Comparison of ENCODE assay signal across 1 cellular context in the genomic region with DNA sequence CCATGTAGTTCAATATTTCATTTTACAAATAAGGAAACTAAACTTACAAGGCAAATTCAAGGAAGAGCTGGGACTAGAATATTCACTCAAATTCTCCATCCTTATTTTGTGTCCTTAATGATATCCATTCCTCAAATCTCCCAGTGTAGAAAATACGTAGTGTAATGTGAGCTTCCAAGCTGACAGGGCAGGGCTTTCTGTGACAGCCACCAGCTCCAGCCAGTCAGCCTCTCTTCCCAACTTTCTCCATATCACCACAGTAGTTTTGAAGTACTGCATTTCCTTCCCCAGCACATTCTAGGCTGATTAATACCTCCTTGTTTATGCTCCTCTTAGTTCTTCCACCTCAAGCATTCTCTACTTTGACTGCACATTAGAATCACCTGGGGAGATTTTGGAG.
TF ChIP-seq lines count a peak whose summit lies in the region.

No MANE protein-coding gene starts in this region.

TF ChIP-seq in WTC11, 78 proteins besides CTCF, POLR2A, EP300 and RAD21 (continued from another document):
- TF ChIP-seq, protein P1, sequence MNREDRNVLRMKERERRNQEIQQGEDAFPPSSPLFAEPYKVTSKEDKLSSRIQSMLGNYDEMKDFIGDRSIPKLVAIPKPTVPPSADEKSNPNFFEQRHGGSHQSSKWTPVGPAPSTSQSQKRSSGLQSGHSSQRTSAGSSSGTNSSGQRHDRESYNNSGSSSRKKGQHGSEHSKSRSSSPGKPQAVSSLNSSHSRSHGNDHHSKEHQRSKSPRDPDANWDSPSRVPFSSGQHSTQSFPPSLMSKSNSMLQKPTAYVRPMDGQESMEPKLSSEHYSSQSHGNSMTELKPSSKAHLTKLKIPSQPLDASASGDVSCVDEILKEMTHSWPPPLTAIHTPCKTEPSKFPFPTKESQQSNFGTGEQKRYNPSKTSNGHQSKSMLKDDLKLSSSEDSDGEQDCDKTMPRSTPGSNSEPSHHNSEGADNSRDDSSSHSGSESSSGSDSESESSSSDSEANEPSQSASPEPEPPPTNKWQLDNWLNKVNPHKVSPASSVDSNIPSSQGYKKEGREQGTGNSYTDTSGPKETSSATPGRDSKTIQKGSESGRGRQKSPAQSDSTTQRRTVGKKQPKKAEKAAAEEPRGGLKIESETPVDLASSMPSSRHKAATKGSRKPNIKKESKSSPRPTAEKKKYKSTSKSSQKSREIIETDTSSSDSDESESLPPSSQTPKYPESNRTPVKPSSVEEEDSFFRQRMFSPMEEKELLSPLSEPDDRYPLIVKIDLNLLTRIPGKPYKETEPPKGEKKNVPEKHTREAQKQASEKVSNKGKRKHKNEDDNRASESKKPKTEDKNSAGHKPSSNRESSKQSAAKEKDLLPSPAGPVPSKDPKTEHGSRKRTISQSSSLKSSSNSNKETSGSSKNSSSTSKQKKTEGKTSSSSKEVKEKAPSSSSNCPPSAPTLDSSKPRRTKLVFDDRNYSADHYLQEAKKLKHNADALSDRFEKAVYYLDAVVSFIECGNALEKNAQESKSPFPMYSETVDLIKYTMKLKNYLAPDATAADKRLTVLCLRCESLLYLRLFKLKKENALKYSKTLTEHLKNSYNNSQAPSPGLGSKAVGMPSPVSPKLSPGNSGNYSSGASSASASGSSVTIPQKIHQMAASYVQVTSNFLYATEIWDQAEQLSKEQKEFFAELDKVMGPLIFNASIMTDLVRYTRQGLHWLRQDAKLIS (CRISPR knock-in tag; IDR thresholded peaks at IDR 0.05; ENCODE audit: borderline replicate concordance), result no peak
- TF ChIP-seq ESRRA (CRISPR knock-in tag; IDR thresholded peaks at IDR 0.05; ENCODE audit: borderline replicate concordance), result no peak
- no peak for TF ChIP-seq ZNF416 (CRISPR knock-in tag; IDR thresholded peaks at IDR 0.05)
- no peak for TF ChIP-seq TEAD1 (CRISPR knock-in tag; IDR thresholded peaks at IDR 0.05)
- TF ChIP-seq, protein P2, sequence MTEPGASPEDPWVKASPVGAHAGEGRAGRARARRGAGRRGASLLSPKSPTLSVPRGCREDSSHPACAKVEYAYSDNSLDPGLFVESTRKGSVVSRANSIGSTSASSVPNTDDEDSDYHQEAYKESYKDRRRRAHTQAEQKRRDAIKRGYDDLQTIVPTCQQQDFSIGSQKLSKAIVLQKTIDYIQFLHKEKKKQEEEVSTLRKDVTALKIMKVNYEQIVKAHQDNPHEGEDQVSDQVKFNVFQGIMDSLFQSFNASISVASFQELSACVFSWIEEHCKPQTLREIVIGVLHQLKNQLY (CRISPR knock-in tag; IDR thresholded peaks at IDR 0.05), result no peak
- TF ChIP-seq, protein P3, sequence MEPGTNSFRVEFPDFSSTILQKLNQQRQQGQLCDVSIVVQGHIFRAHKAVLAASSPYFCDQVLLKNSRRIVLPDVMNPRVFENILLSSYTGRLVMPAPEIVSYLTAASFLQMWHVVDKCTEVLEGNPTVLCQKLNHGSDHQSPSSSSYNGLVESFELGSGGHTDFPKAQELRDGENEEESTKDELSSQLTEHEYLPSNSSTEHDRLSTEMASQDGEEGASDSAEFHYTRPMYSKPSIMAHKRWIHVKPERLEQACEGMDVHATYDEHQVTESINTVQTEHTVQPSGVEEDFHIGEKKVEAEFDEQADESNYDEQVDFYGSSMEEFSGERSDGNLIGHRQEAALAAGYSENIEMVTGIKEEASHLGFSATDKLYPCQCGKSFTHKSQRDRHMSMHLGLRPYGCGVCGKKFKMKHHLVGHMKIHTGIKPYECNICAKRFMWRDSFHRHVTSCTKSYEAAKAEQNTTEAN (CRISPR knock-in tag; IDR thresholded peaks at IDR 0.05), result no peak
- TF ChIP-seq CREB1 (CRISPR knock-in tag; IDR thresholded peaks at IDR 0.05), result no peak
- no peak for TF ChIP-seq GTF2I (CRISPR knock-in tag; conservative IDR thresholded peaks at IDR 0.05)
- TF ChIP-seq, protein P4, sequence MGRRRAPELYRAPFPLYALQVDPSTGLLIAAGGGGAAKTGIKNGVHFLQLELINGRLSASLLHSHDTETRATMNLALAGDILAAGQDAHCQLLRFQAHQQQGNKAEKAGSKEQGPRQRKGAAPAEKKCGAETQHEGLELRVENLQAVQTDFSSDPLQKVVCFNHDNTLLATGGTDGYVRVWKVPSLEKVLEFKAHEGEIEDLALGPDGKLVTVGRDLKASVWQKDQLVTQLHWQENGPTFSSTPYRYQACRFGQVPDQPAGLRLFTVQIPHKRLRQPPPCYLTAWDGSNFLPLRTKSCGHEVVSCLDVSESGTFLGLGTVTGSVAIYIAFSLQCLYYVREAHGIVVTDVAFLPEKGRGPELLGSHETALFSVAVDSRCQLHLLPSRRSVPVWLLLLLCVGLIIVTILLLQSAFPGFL (CRISPR knock-in tag; IDR thresholded peaks at IDR 0.05; ENCODE audit: borderline replicate concordance), result no peak
- TF ChIP-seq KAT7 (CRISPR knock-in tag; IDR thresholded peaks at IDR 0.05; ENCODE audit: borderline replicate concordance), result no peak
- no peak for TF ChIP-seq JUN (CRISPR knock-in tag; IDR thresholded peaks at IDR 0.05)
- TF ChIP-seq ETV6 (CRISPR knock-in tag; IDR thresholded peaks at IDR 0.05), result no peak
